Comparison of ENCODE assay signal across 24 cellular contexts in genomic region chr6:57312004-57312345, GRCh38.
"Had no signal": no experiment of that assay in that cellular context is flagged by ENCODE, and none has a peak within 500 bp of the region (broad histone marks: within the 10 kb centered on the region; RNA-seq: fewer than 3 reads in every experiment).

No MANE protein-coding gene starts in this region.

- H3K4me3 ChIP-seq: cardiac muscle cell, SK-N-MC had no signal

- ATAC-seq: activated T-helper 17 cell treated with anti-CD3 and anti-CD28 coated beads, Interleukin-2, amount 50 U/mL, for 72 hours; Right ventricle myocardium inferior had no signal

- H3K4me3 Mint-ChIP-seq: activated B cell treated with CpG ODN at 0.5 μM for 24 hours; activated CD4-positive, alpha-beta memory T cell treated with anti-CD3 and anti-CD28 coated beads for 36 hours; activated CD4-positive, alpha-beta T cell treated with anti-CD3 and anti-CD28 coated beads, Interleukin-2, amount 10 ng/mL, durations not matched to agents 7 days and 5 days; activated naive CD4-positive, alpha-beta T cell treated with anti-CD3 and anti-CD28 coated beads, Interleukin-2, amount 10 ng/mL, durations not matched to agents 7 days and 5 days; activated naive CD8-positive, alpha-beta T cell treated with anti-CD3 and anti-CD28 coated beads for 36 hours; activated T-helper 17 cell treated with anti-CD3 and anti-CD28 coated beads, Interleukin-2, amount 50 U/mL, for 72 hours; T-helper 1 cell treated with Interleukin-12 subunit alpha and Interleukin-12 subunit beta and Interleukin-4 antibody, amounts not matched to agents 30 μg/mL and 1 μg/mL, for 36 hours had no signal

- H3K36me3 Mint-ChIP-seq: activated CD4-positive, alpha-beta memory T cell treated with anti-CD3 and anti-CD28 coated beads for 36 hours; activated naive CD4-positive, alpha-beta T cell treated with anti-CD3 and anti-CD28 coated beads, Interleukin-2, amount 10 ng/mL, durations not matched to agents 7 days and 5 days; activated naive CD8-positive, alpha-beta T cell treated with anti-CD3 and anti-CD28 coated beads for 36 hours had no signal

- H3K27ac ChIP-seq: cardiac muscle cell, SK-N-MC had no signal

- H3K9me3 Mint-ChIP-seq: activated B cell treated with CpG ODN at 0.5 μM for 24 hours; activated CD4-positive, alpha-beta memory T cell treated with anti-CD3 and anti-CD28 coated beads for 36 hours; activated CD4-positive, alpha-beta T cell treated with anti-CD3 and anti-CD28 coated beads, Interleukin-2, amount 10 ng/mL, durations not matched to agents 7 days and 5 days; activated naive CD4-positive, alpha-beta T cell treated with anti-CD3 and anti-CD28 coated beads, Interleukin-2, amount 10 ng/mL, durations not matched to agents 7 days and 5 days; activated naive CD8-positive, alpha-beta T cell treated with anti-CD3 and anti-CD28 coated beads for 36 hours; activated T-helper 17 cell treated with anti-CD3 and anti-CD28 coated beads, Interleukin-2, amount 50 U/mL, for 72 hours; T-helper 1 cell treated with Interleukin-12 subunit alpha and Interleukin-12 subunit beta and Interleukin-4 antibody, amounts not matched to agents 30 μg/mL and 1 μg/mL, for 36 hours had no signal

- H3K27me3 ChIP-seq: brain microvascular endothelial cell, cardiac muscle cell had no signal

- DNase-seq: activated B cell treated with CpG ODN at 0.5 μM for 24 hours; activated CD4-positive, alpha-beta memory T cell treated with anti-CD3 and anti-CD28 coated beads for 36 hours; activated CD4-positive, alpha-beta T cell treated with anti-CD3 and anti-CD28 coated beads, Interleukin-2, amount 10 ng/mL, durations not matched to agents 7 days and 5 days; activated CD8-positive, alpha-beta memory T cell treated with anti-CD3 and anti-CD28 coated beads for 24 hours; activated gamma-delta T cell; activated naive CD4-positive, alpha-beta T cell treated with anti-CD3 and anti-CD28 coated beads, Interleukin-2, amount 10 ng/mL, durations not matched to agents 7 days and 5 days; activated naive CD8-positive, alpha-beta T cell treated with anti-CD3 and anti-CD28 coated beads for 36 hours; activated T-cell treated with anti-CD3 and anti-CD28 coated beads for 4 hours; activated T-cell treated with anti-CD3 and anti-CD28 coated beads, Interleukin-2, amount 50 U/mL, for 48 hours; brain microvascular endothelial cell; MM.1S; NCI-H1105; NCI-H1436; NCI-H187; NCI-H2081 treated with DMSO at 0.1 percent for 48 hours; NCI-H226; NCI-H526; NCI-H82; T1000 had no signal

- H3K36me3 ChIP-seq: brain microvascular endothelial cell, cardiac muscle cell had no signal

- H3K4me1 Mint-ChIP-seq: activated T-helper 17 cell treated with anti-CD3 and anti-CD28 coated beads, Interleukin-2, amount 50 U/mL, for 72 hours had no signal

- H3K27ac Mint-ChIP-seq: activated B cell treated with CpG ODN at 0.5 μM for 24 hours; activated CD4-positive, alpha-beta memory T cell treated with anti-CD3 and anti-CD28 coated beads for 36 hours; activated CD4-positive, alpha-beta T cell treated with anti-CD3 and anti-CD28 coated beads, Interleukin-2, amount 10 ng/mL, durations not matched to agents 7 days and 5 days; activated naive CD4-positive, alpha-beta T cell treated with anti-CD3 and anti-CD28 coated beads, Interleukin-2, amount 10 ng/mL, durations not matched to agents 7 days and 5 days; activated naive CD8-positive, alpha-beta T cell treated with anti-CD3 and anti-CD28 coated beads for 36 hours; activated T-helper 17 cell treated with anti-CD3 and anti-CD28 coated beads, Interleukin-2, amount 50 U/mL, for 72 hours; T-helper 1 cell treated with Interleukin-12 subunit alpha and Interleukin-12 subunit beta and Interleukin-4 antibody, amounts not matched to agents 30 μg/mL and 1 μg/mL, for 36 hours had no signal
